8 cellular contexts compared by ENCODE assay signal in the genomic region with DNA sequence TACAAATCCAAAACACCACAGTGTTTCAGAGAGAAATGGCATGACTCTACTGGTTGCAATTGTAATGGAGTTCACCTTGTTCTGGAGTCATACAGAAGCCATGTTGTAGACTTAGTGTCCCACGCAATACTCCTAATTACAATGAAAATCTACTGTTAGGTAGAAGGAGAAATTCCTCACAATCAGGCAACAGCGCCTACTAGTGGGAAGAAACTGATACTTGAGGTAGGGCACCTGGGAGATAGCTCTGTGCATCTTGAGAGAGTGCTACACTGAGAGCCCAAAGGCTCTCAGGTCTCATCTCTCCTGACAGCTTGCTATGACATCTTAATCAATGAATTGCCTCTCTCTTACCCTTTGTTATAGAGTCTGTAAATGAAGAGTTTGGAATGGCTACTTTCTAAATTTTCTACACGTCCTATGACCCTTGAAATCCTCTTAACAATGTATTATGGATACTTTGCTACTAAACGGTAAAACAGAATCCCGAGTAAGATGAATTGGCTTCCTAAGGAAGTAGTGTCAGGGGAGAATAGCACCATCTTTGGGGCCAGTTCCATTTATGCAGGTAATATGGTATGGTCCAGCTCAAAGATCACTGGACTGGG.
A peak's percentile ranks its signal among the peaks of the same experiment; 100 is the strongest.
DNase-seq lines count a peak whose midpoint lies in the region; ATAC-seq, FAIRE-seq and TF ChIP-seq lines count a peak whose summit lies in the region.

No MANE protein-coding gene starts in this region.

- no peaks in the 10 kb centered on the region for H4K20me1 ChIP-seq in H1 (replicated peaks in 1 of 2; ENCODE audit: control insufficient read depth in 1 of 2, insufficient read depth in 2 of 2, low read length in 2 of 2)

- ATAC-seq in HG03354 (IDR thresholded peaks at IDR 0.05; ENCODE audit: poor library complexity, severe bottlenecking, unreplicated experiment) (peak; percentile 48), HG03196 (IDR thresholded peaks at IDR 0.05; ENCODE audit: unreplicated experiment) (no peak)

- DNase-seq in COLO829 (ENCODE audit: low spot score), result peak; percentile 8
- peak; percentile 25 to 48 for DNase-seq in activated CD4-positive, alpha-beta T cell treated with anti-CD3 and anti-CD28 coated beads for 24 hours (ENCODE audit: low read depth in 2 of 2)
- peak in 1 of 2 experiments; percentile 68 for DNase-seq in H1 (ENCODE audit: low read depth in 1 of 2, low spot score in 2 of 2)
- peak; percentile 25 to 35 for DNase-seq in stimulated activated CD4-positive, alpha-beta T cell treated with anti-CD3 and anti-CD28 coated beads, Interleukin-12 subunit alpha, Interleukin-12 subunit beta, amount 100 ng/mL, for 24 hours (ENCODE audit: low read depth in 2 of 2)
- DNase-seq in SW480 (ENCODE audit: low spot score), result no peak
- DNase-seq in NCI-H1694 (lab: John Stamatoyannopoulos, UW), result no peak

- H3K9me3 ChIP-seq in H1 (ENCODE audit: insufficient read depth in 2 of 2, low read depth in 1 of 2, low read length in 1 of 2), result no peaks in the 10 kb centered on the region

- no peak overlapping the region for H4K8ac ChIP-seq in H1 (ENCODE audit: extremely low read depth, insufficient read depth, low read length)

- no peak overlapping the region for H3K14ac ChIP-seq in H1 (ENCODE audit: insufficient read length)

- H3K36me3 ChIP-seq in H1 (ENCODE audit: control insufficient read depth in 2 of 4, insufficient read depth in 4 of 4, low read length in 3 of 4), result no peaks in the 10 kb centered on the region

- H3K4me2 ChIP-seq in H1 (ENCODE audit: insufficient read depth in 1 of 2, low read depth in 2 of 2, low read length in 2 of 2), result no peak overlapping the region

- no peak overlapping the region for H2BK15ac ChIP-seq in H1 (ENCODE audit: low read length)

- no peak overlapping the region for H4K5ac ChIP-seq in H1 (ENCODE audit: insufficient read length, low read depth, low read length)

- no peak overlapping the region for H3K27ac ChIP-seq in H1 (ENCODE audit: low read depth, low read length)

- H3K4me1 ChIP-seq in H1 (replicated peaks in 1 of 4; ENCODE audit: control insufficient read depth in 3 of 4, insufficient read depth in 4 of 4, low read length in 3 of 4), result peaks cover 0 to 2% (median 0%) of the 10 kb centered on the region in 4 experiments; a peak in 1 of 7 replicates

- no peak overlapping the region for H4K91ac ChIP-seq in H1 (replicated peaks; ENCODE audit: insufficient read length, low read length)

- H2BK12ac ChIP-seq in H1 (ENCODE audit: low read depth, low read length), result no peak overlapping the region

- TF ChIP-seq CTCF in H1 (IDR thresholded peaks at IDR 0.05; ENCODE audit: control extremely low read depth in 1 of 3, insufficient read depth in 1 of 3, low read depth in 1 of 3, low read length in 3 of 3), result peak; percentile 7 to 94 (median 72)

- H3K4ac ChIP-seq in H1 (replicated peaks; ENCODE audit: insufficient read length, low read depth, low read length), result no peak overlapping the region

- CTCF ChIA-PET in H1 (lab: Charles Lee; ENCODE audit: partially characterized antibody), result interaction anchor here (0.6 to 4.1 kb wide), 40 partner anchors 8 to 1431 kb away, joined by 3 to 26 read pairs (median 4); no protein-coding TSS in a partner anchor

- no peak overlapping the region for H2BK5ac ChIP-seq in H1 (ENCODE audit: low read depth, low read length)

- no peak overlapping the region for H3K18ac ChIP-seq in H1 (ENCODE audit: extremely low read depth, low read length)

- H2BK120ac ChIP-seq in H1 (replicated peaks; ENCODE audit: low read depth, low read length), result no peak overlapping the region

- no peak overlapping the region for H3K9ac ChIP-seq in H1 (replicated peaks in 1 of 4; ENCODE audit: extremely low read depth in 1 of 4, low read depth in 3 of 4, low read length in 3 of 4)

- FAIRE-seq in H1 (lab: Jason Lieb, UNC), result peak; percentile 24

- peak; percentile 79 to 81 for TF ChIP-seq RAD21 in H1 (IDR thresholded peaks at IDR 0.05 in 1 of 2, conservative IDR thresholded peaks at IDR 0.05 in 1 of 2; ENCODE audit: low read depth in 2 of 2, low read length in 2 of 2)

- 72% methylated on average over 5 of the region's 5 CpGs; no CpG with 5 or more reads in 1 of the 2 experiments for WGBS in H1 (ENCODE audit: extremely low coverage in 1 of 2, insufficient coverage in 1 of 2, insufficient read length in 1 of 2, insufficient replicate concordance in 2 of 2, low coverage in 1 of 2, low lambda C conversion rate in 2 of 2, missing lambda C conversion rate in 1 of 2), 2 experiments

- no peak overlapping the region for H2AK5ac ChIP-seq in H1 (ENCODE audit: low read depth, low read length)

- H2AFZ ChIP-seq in H1 (ENCODE audit: low read length), result no peak overlapping the region

- H2BK20ac ChIP-seq in H1 (ENCODE audit: low read length), result no peak overlapping the region

- no peaks in the 10 kb centered on the region for H3K23me2 ChIP-seq in H1 (ENCODE audit: low read depth, low read length)

- TF ChIP-seq POLR2A in H1 (IDR thresholded peaks at IDR 0.05; ENCODE audit: control extremely low read depth in 1 of 2, low read depth in 2 of 2, low read length in 2 of 2), result no peak

- H3K27me3 ChIP-seq in H1 (replicated peaks in 1 of 4; ENCODE audit: control insufficient read depth in 3 of 4, extremely low read depth in 1 of 4, insufficient read depth in 3 of 4, low read length in 3 of 4), result no peaks in the 10 kb centered on the region

- no peak overlapping the region for H3K56ac ChIP-seq in H1 (replicated peaks; ENCODE audit: insufficient read length, low read depth, low read length)

- no peak for TF ChIP-seq EP300 in H1 (IDR thresholded peaks at IDR 0.05; ENCODE audit: borderline replicate concordance in 1 of 2, low read depth in 2 of 2, low read length in 2 of 2)

- no peaks in the 10 kb centered on the region for H3K79me1 ChIP-seq in H1 (ENCODE audit: low read depth, low read length)

- POLR2A ChIA-PET in H1 (lab: Charles Lee; ENCODE audit: partially characterized antibody), result no interaction called here

- H3K4me3 ChIP-seq in H1 (ENCODE audit: extremely low read depth in 1 of 4, insufficient read depth in 2 of 4, low read depth in 3 of 4, low read length in 4 of 4), result no peak overlapping the region

- no peak overlapping the region for H3K23ac ChIP-seq in H1 (ENCODE audit: insufficient read length)

- H3K79me2 ChIP-seq in H1 (ENCODE audit: control insufficient read depth in 1 of 2, insufficient read depth in 2 of 2, low read length in 2 of 2), result no peaks in the 10 kb centered on the region

TF ChIP-seq in H1, 55 proteins besides CTCF, POLR2A, EP300 and RAD21:
- TF ChIP-seq SP4 (IDR thresholded peaks at IDR 0.05; ENCODE audit: low read length) (no peak), TEAD4 (IDR thresholded peaks at IDR 0.05; ENCODE audit: low read depth, low read length) (peak; percentile 63; the same call in 1 of the 2 replicates)

Comparison
In these comparisons a context has a peak if more than half of its experiments do, and no peak if none do; other contexts are left out.
1. DNase-seq: peak in COLO829 (single experiment), activated CD4-positive, alpha-beta T cell treated with anti-CD3 and anti-CD28 coated beads for 24 hours (2 of 2) and stimulated activated CD4-positive, alpha-beta T cell treated with anti-CD3 and anti-CD28 coated beads, Interleukin-12 subunit alpha, Interleukin-12 subunit beta, amount 100 ng/mL, for 24 hours (2 of 2); none in SW480 (single experiment) and NCI-H1694 (single experiment).